ENCODE assay signal across 1 cellular context in the genomic region with DNA sequence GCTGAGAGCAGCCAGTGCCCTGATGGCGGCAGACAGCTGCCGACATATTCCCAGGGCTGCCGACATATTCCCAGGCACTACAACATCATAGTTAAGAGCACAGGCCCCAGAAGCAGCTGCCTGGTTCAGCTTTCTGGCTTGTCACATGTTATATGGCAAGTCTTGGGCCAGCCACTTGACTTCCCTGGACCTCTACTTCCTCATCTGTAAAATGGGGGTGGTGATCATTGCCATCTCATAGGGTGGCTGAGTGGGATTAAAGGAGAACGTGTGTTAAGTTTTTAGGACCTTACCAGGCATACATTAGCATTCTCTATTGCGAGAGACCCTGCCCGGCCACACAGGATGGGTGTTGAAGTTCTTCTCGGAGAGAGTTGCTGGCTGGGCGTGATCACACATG.
TF ChIP-seq lines count a peak whose summit lies in the region.

No MANE protein-coding gene starts in this region.

TF ChIP-seq in HepG2, 621 proteins besides CTCF, POLR2A, EP300 and RAD21:
- TF ChIP-seq HCFC1 (IDR thresholded peaks at IDR 0.05; ENCODE audit: low read depth, low read length) (no peak), ZNF329 (CRISPR knock-in tag; IDR thresholded peaks at IDR 0.05; ENCODE audit: low read depth) (no peak), HNF4A (CRISPR knock-in tag; IDR thresholded peaks at IDR 0.05) (no peak), ZKSCAN5 (CRISPR knock-in tag; IDR thresholded peaks at IDR 0.05) (no peak), ZNF629 (CRISPR knock-in tag; conservative IDR thresholded peaks at IDR 0.05) (0 out of 2 replicates have a peak, but pooled peaks have one; percentile 21), ZFP62 (CRISPR knock-in tag; IDR thresholded peaks at IDR 0.05) (no peak)
- TF ChIP-seq, protein P1, sequence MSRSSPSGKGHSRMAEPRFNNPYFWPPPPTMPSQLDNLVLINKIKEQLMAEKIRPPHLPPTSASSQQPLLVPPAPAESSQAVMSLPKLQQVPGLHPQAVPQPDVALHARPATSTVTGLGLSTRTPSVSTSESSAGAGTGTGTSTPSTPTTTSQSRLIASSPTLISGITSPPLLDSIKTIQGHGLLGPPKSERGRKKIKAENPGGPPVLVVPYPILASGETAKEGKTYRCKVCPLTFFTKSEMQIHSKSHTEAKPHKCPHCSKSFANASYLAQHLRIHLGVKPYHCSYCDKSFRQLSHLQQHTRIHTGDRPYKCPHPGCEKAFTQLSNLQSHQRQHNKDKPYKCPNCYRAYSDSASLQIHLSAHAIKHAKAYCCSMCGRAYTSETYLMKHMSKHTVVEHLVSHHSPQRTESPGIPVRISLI (CRISPR knock-in tag; IDR thresholded peaks at IDR 0.05; ENCODE audit: borderline replicate concordance), result no peak
